ENCODE assay signal across 8 cellular contexts in the genomic region with DNA sequence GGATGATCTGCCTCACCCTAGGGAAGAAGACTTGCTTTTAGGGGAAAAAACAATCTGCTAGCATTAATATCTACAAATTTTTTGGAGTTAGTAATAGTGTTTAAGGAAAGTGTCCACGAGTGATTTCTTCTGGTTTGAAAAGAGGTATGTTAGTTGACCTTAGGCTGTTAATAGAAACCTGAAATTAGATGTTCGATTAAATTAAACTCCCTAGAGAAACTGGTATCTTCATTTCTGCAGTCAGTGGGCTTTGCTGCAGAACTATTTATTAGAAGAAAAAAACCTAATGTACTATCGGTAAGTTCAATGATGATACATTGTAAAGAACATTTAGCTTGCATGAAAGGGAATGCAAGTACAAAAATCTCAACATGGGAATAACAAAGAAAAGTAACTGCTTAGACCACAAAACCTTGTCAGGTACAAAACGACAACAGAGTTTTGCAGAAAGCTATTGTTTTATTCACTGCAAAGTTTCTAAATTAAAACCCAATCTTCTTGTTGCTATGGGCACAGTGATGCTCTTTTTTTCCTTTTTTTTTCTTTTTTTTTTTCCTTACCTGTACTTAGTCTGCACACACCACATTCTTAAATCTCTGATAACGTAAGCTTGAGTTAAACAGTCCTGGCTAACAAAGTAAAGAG. TPM values are rescaled to one million over a fixed set of nuclear protein-coding genes. Genes with fewer than 3 reads are reported as not detected.
DNase-seq lines count a peak whose midpoint lies in the region; ATAC-seq and TF ChIP-seq lines count a peak whose summit lies in the region.

No MANE protein-coding gene starts in this region.

- H3K36me3 Mint-ChIP-seq in T-cell, result peaks cover 17% of the 10 kb centered on the region

- CTCF ChIA-PET in T-cell (lab: Charles Lee), result interaction anchor here (0.6 to 3.5 kb wide), 7 partner anchors 7 to 347 kb away, joined by 3 to 27 read pairs (median 4); no protein-coding TSS in a partner anchor

- POLR2A ChIA-PET in T-cell (lab: Charles Lee), result interaction anchor here in 1 of 2 donors (0.6 to 5.2 kb wide), 5 partner anchors 11 to 356 kb away, joined by 4 to 82 read pairs (median 9); no protein-coding TSS in a partner anchor

- peaks cover 65 to 69% (median 68%) of the 10 kb centered on the region in 3 donors for H3K4me1 Mint-ChIP-seq in T-cell

- H3K27ac Mint-ChIP-seq in T-cell, result peak overlapping the region; percentile 90 to 99

- H3K4me3 Mint-ChIP-seq in T-cell, result peak overlapping the region; percentile 97 to 99 (median 97)

- no peak for TF ChIP-seq CTCF in fibroblast of mammary gland (conservative IDR thresholded peaks at IDR 0.05; ENCODE audit: control insufficient read depth, insufficient read depth, low read depth, low read length)

- in situ Hi-C loops in G401 (cut with HindIII; ENCODE audit: low sequenced_read_pairs), result loop anchor here (10.0 kb wide), 1 partner anchor 81 kb away; no protein-coding TSS in a partner anchor

- DNase-seq in G401 (ENCODE audit: low spot score) (peak; percentile 33), T-cell (no peak), fibroblast of mammary gland (ENCODE audit: low read depth) (no peak), renal cortical epithelial cell (ENCODE audit: low read depth) (peak; percentile 18), NCI-H1048 (lab: John Stamatoyannopoulos, UW) (no peak), AG08396 (ENCODE audit: low spot score) (no peak)

- peak overlapping the region; percentile 78 for H3K4me3 ChIP-seq in fibroblast of mammary gland (ENCODE audit: control insufficient read depth, low read depth, low read length)

- H3K9me3 Mint-ChIP-seq in T-cell, result no peaks in the 10 kb centered on the region

- ATAC-seq in T-cell (replicated peaks in 1 of 4), result no peak
- no peak for ATAC-seq in HG03280 (IDR thresholded peaks at IDR 0.05; ENCODE audit: unreplicated experiment)
- ATAC-seq in GM19397 (IDR thresholded peaks at IDR 0.05; ENCODE audit: unreplicated experiment), result no peak

- no peaks in the 10 kb centered on the region for H3K27me3 Mint-ChIP-seq in T-cell

RNA-seq across cellular contexts. Expression of a gene that starts 2.0 kb away (rescaled TPM):
- total RNA-seq in G401 (2014; rRNA removed; shearing (Covaris generic)), result 3.0 and 5.1 TPM in 2 replicates
- total RNA-seq in T-cell (100 to 1,000 TPM; 115 to 127 (median 124) TPM), renal cortical epithelial cell (17.5 and 30.6 TPM in 2 replicates)

Comparison
In these comparisons a context has a peak if more than half of its experiments do, and no peak if none do; other contexts are left out.
1. DNase-seq: peak in G401 (single experiment) and renal cortical epithelial cell (single experiment); none in T-cell (0 of 34), fibroblast of mammary gland (single experiment), NCI-H1048 (single experiment) and AG08396 (single experiment).